ENCODE assay signal across 1 cellular context in genomic region chr17:76968707-76969597, GRCh38.
TF ChIP-seq lines count a peak whose summit lies in the region.

No MANE protein-coding gene starts in this region.

TF ChIP-seq in HEK293, 187 proteins besides CTCF, POLR2A, EP300 and RAD21 (continued from another document and continues in another):
- no peak for TF ChIP-seq REST (tag by site-specific recombination; IDR thresholded peaks at IDR 0.05)
- no peak for TF ChIP-seq TSHZ1 (tag by site-specific recombination; IDR thresholded peaks at IDR 0.05; ENCODE audit: borderline replicate concordance)
- no peak for TF ChIP-seq ZNF398 (tag by site-specific recombination; IDR thresholded peaks at IDR 0.05)
- no peak for TF ChIP-seq ZBTB44 (tag by site-specific recombination; IDR thresholded peaks at IDR 0.05)
- TF ChIP-seq KLF16 (tag by site-specific recombination; IDR thresholded peaks at IDR 0.05) = no peak
- TF ChIP-seq HOXD13 (CRISPR knock-in tag; IDR thresholded peaks at IDR 0.05; ENCODE audit: borderline replicate concordance) = no peak
- no peak for TF ChIP-seq HOXA7 (CRISPR knock-in tag; IDR thresholded peaks at IDR 0.05; ENCODE audit: borderline replicate concordance)
- TF ChIP-seq YY1 (tag by site-specific recombination; IDR thresholded peaks at IDR 0.05) = no peak
- TF ChIP-seq TRIM28 (IDR thresholded peaks at IDR 0.05; ENCODE audit: borderline replicate concordance, low read length) = no peak
- TF ChIP-seq PATZ1 (tag by site-specific recombination; IDR thresholded peaks at IDR 0.05) = peak; percentile 50; the same call in 1 of the 2 replicates
- TF ChIP-seq ZNF473 (tag by site-specific recombination; IDR thresholded peaks at IDR 0.05) = no peak
- no peak for TF ChIP-seq ZNF280D (tag by site-specific recombination; IDR thresholded peaks at IDR 0.05)
- no peak for TF ChIP-seq ZNF2 (tag by site-specific recombination; IDR thresholded peaks at IDR 0.05)
- TF ChIP-seq ZNF600 (tag by site-specific recombination; IDR thresholded peaks at IDR 0.05) = no peak
- TF ChIP-seq BCL6B (tag by site-specific recombination; IDR thresholded peaks at IDR 0.05) = no peak
- no peak for TF ChIP-seq BCL11A (tag by site-specific recombination; IDR thresholded peaks at IDR 0.05; ENCODE audit: low read depth)
- TF ChIP-seq FEZF1 (tag by site-specific recombination; IDR thresholded peaks at IDR 0.05) = no peak
- TF ChIP-seq KLF9 (tag by site-specific recombination; IDR thresholded peaks at IDR 0.05; ENCODE audit: low read depth) = peak; percentile 33
- no peak for TF ChIP-seq ZNF621 (tag by site-specific recombination; IDR thresholded peaks at IDR 0.05)
- TF ChIP-seq ZBTB21 (tag by site-specific recombination; IDR thresholded peaks at IDR 0.05) = 0 out of 2 replicates have a peak, but pooled peaks have one; percentile 13
- TF ChIP-seq ZXDB (tag by site-specific recombination; IDR thresholded peaks at IDR 0.05) = no peak
- peak; percentile 84 for TF ChIP-seq ZBTB48 (tag by site-specific recombination; IDR thresholded peaks at IDR 0.05)
- peak; percentile 40; the same call in 1 of the 2 replicates for TF ChIP-seq ZBTB20 (tag by site-specific recombination; IDR thresholded peaks at IDR 0.05)
- no peak for TF ChIP-seq ZNF639 (tag by site-specific recombination; IDR thresholded peaks at IDR 0.05)
- TF ChIP-seq ZNF610 (tag by site-specific recombination; IDR thresholded peaks at IDR 0.05; ENCODE audit: borderline replicate concordance) = no peak
- no peak for TF ChIP-seq ZNF184 (tag by site-specific recombination; IDR thresholded peaks at IDR 0.05)
- no peak for TF ChIP-seq ZSCAN30 (tag by site-specific recombination; IDR thresholded peaks at IDR 0.05)
- TF ChIP-seq ZNF549 (tag by site-specific recombination; IDR thresholded peaks at IDR 0.05) = no peak
- no peak for TF ChIP-seq ZNF138 (tag by site-specific recombination; IDR thresholded peaks at IDR 0.05; ENCODE audit: borderline replicate concordance)
- TF ChIP-seq ZBTB7A (tag by site-specific recombination; IDR thresholded peaks at IDR 0.05; ENCODE audit: low read depth) = peak; percentile 19; the same call in 1 of the 2 replicates
- TF ChIP-seq ZNF596 (tag by site-specific recombination; IDR thresholded peaks at IDR 0.05) = no peak
- TF ChIP-seq ZNF155 (tag by site-specific recombination; IDR thresholded peaks at IDR 0.05) = no peak
- TF ChIP-seq ZNF707 (tag by site-specific recombination; IDR thresholded peaks at IDR 0.05) = no peak
- TF ChIP-seq KLF7 (tag by site-specific recombination; IDR thresholded peaks at IDR 0.05; ENCODE audit: borderline replicate concordance) = no peak
- TF ChIP-seq ZNF488 (tag by site-specific recombination; IDR thresholded peaks at IDR 0.05) = no peak
- no peak for TF ChIP-seq ZNF416 (tag by site-specific recombination; IDR thresholded peaks at IDR 0.05)
- TF ChIP-seq ZNF221 (tag by site-specific recombination; IDR thresholded peaks at IDR 0.05; ENCODE audit: borderline replicate concordance) = no peak
- no peak for TF ChIP-seq ZFP41 (tag by site-specific recombination; IDR thresholded peaks at IDR 0.05; ENCODE audit: borderline replicate concordance)
- no peak for TF ChIP-seq ZNF747 (tag by site-specific recombination; IDR thresholded peaks at IDR 0.05)
